14 cellular contexts compared by ENCODE assay signal in the genomic region with DNA sequence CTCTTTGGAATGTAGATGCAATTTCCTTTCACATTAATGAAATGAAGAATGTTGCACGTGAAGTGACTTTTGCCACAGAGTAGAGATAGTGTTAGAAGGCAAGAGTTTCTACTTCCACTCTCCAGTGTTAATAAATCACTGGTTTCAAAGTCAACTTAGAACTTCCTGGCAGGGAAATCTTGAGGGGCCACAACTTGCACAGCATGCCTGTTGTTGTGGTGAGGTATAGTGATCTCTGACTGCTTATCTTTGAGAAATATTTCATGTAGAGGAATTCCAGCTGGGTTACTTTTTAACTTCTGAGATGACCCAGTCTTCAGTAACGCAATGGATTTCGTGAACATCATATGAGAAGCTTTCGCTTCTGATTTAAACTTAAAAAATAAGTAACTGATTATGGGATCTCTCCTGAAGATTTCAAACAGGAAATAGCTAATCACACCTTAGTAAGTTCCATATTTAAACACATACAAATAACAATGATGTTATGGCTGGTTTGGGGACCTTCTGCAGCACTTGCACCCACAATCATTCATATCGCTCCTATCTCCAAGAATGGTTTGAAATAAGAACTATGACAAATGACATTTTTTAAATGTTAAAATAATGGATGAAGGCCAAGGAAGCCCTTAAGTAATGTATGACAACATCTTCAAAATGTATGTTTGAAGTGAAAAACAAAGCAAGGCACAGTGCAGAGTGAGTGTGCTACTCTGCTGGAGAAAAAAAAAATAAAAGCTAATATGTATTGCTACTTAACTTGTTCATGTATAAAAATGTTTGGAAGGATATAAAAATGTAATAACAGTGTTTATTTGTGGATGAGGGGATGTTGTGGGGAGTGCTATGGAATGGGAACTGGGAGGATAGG.
A peak's percentile ranks its signal among the peaks of the same experiment; 100 is the strongest.
DNase-seq lines count a peak whose midpoint lies in the region; ATAC-seq and TF ChIP-seq lines count a peak whose summit lies in the region.
"Had no signal": no experiment of that assay in that cellular context is flagged by ENCODE, and none has a peak within 500 bp of the region (broad histone marks: within the 10 kb centered on the region; RNA-seq: fewer than 3 reads in every experiment).

No MANE protein-coding gene starts in this region.

- H3K4me1 ChIP-seq in ACC112 (ENCODE audit: control insufficient read depth, insufficient read depth, low read length, unreplicated experiment) (peaks cover 20% of the 10 kb centered on the region), aorta (ENCODE audit: control insufficient read depth in 1 of 2, insufficient read depth in 2 of 2, low read length in 2 of 2) (peaks cover 2 to 6% of the 10 kb centered on the region in 2 donors)
- H3K4me1 ChIP-seq: parathyroid adenoma, transverse colon had no signal

- no peak for TF ChIP-seq CTCF in epithelial cell of proximal tubule (conservative IDR thresholded peaks at IDR 0.05; ENCODE audit: low read depth, low read length)

- intact Hi-C loops in aorta (cut with DNase I): no loop called here

- ATAC-seq in GM21447 (IDR thresholded peaks at IDR 0.05; ENCODE audit: unreplicated experiment): peak; percentile 41
- ATAC-seq in HG03342 (IDR thresholded peaks at IDR 0.05; ENCODE audit: unreplicated experiment): peak; percentile 33
- no peak for ATAC-seq in aorta (ENCODE audit: low FRiP score)
- ATAC-seq: K562 had no signal

- H3K36me3 ChIP-seq in ACC112 (ENCODE audit: insufficient read depth, low read length) (no peaks in the 10 kb centered on the region), aorta (ENCODE audit: control insufficient read depth in 1 of 2, insufficient read depth in 2 of 2, low read length in 1 of 2) (no peaks in the 10 kb centered on the region)
- H3K36me3 ChIP-seq: transverse colon had no signal

- H3K4me3 ChIP-seq in ACC112 (ENCODE audit: low read depth, low read length) (no peak overlapping the region), epithelial cell of proximal tubule (ENCODE audit: low read depth, low read length) (no peak overlapping the region), aorta (ENCODE audit: low read length in 2 of 2) (no peak overlapping the region)
- H3K4me3 ChIP-seq: K562, transverse colon had no signal

- H3K27ac ChIP-seq in ACC112 (ENCODE audit: low read depth, low read length) (no peak overlapping the region), aorta (ENCODE audit: low read depth in 1 of 2, low read length in 2 of 2) (no peak overlapping the region)
- H3K27ac ChIP-seq: parathyroid adenoma, transverse colon had no signal

- 71 to 75% methylated on average over 5 of the region's 5 CpGs for WGBS in aorta, 2 donors

- H3K79me2 ChIP-seq in ACC112 (ENCODE audit: control insufficient read depth, insufficient read depth, low read length, unreplicated experiment): no peaks in the 10 kb centered on the region
- H3K79me2 ChIP-seq: parathyroid adenoma had no signal

- H3K27me3 ChIP-seq in ACC112 (ENCODE audit: insufficient read depth, low read length) (no peaks in the 10 kb centered on the region), aorta (ENCODE audit: control insufficient read depth in 1 of 2, insufficient read depth in 2 of 2, low read length in 1 of 2) (no peaks in the 10 kb centered on the region)
- H3K27me3 ChIP-seq: transverse colon had no signal

- DNase-seq in epithelial cell of proximal tubule (ENCODE audit: low read depth) (peak; percentile 99), SKM-1 treated with dmso at 0.1 percent for 144 hours (lab: John Stamatoyannopoulos, UW; ENCODE audit: unreplicated experiment) (no peak), aorta (no peak), hepatic stellate cell (ENCODE audit: low spot score) (no peak)
- DNase-seq in activated CD4-positive, alpha-beta T cell treated with anti-CD3 and anti-CD28 coated beads for 1 hour: no peak
- DNase-seq: anterior cingulate cortex, erythroblast, NCI-H446, transverse colon had no signal

- peak overlapping the region; percentile 31 for H2AFZ ChIP-seq in ACC112 (ENCODE audit: low read length, unreplicated experiment)
- H2AFZ ChIP-seq: parathyroid adenoma had no signal

- no peaks in the 10 kb centered on the region for H3K9me3 ChIP-seq in aorta (ENCODE audit: control insufficient read depth, low read length)
- H3K9me3 ChIP-seq: transverse colon had no signal
